ENCODE assay signal across 11 cellular contexts in genomic region chr11:30282289-30282631, GRCh38. TPM values are rescaled to one million over a fixed set of nuclear protein-coding genes. Genes with fewer than 3 reads are reported as not detected.
DNase-seq lines count a peak whose midpoint lies in the region; ATAC-seq and TF ChIP-seq lines count a peak whose summit lies in the region.
"Had no signal": no experiment of that assay in that cellular context is flagged by ENCODE, and none has a peak within 500 bp of the region (broad histone marks: within the 10 kb centered on the region; RNA-seq: fewer than 3 reads in every experiment).

No MANE protein-coding gene starts in this region.

- H3K4me3 ChIP-seq in mucosa of descending colon, result no peak overlapping the region
- H3K4me3 ChIP-seq: right lobe of liver had no signal

- ATAC-seq in GM18909 (IDR thresholded peaks at IDR 0.05; ENCODE audit: poor library complexity, unreplicated experiment) (peak; percentile 96), GM21825 (IDR thresholded peaks at IDR 0.05; ENCODE audit: unreplicated experiment) (peak; percentile 97), mucosa of descending colon (peak; percentile 27)

- H3K9me3 ChIP-seq in mucosa of descending colon, result no peaks in the 10 kb centered on the region
- H3K9me3 ChIP-seq: right lobe of liver had no signal

- intact Hi-C loops in mucosa of descending colon (cut with DNase I, micrococcal nuclease), result no loop called here
- intact Hi-C loops in Calu3 (cut with micrococcal nuclease; ENCODE audit: unreplicated experiment), result no loop called here

- DNase-seq in HT1080 (ENCODE audit: low read depth), result peak; percentile 75
- DNase-seq in mucosa of descending colon, result no peak
- DNase-seq in NCI-H2029 (lab: John Stamatoyannopoulos, UW), result no peak
- no peak for DNase-seq in Calu3
- no peak for DNase-seq in superior temporal gyrus (ENCODE audit: extremely low spot score)
- no peak for DNase-seq in G401 (ENCODE audit: low spot score)
- DNase-seq: NCI-H1694 treated with DMSO at 0.1 percent for 48 hours had no signal

- TF ChIP-seq CTCF in mucosa of descending colon (IDR thresholded peaks at IDR 0.05), result no peak
- no peak for TF ChIP-seq CTCF in Calu3 (IDR thresholded peaks at IDR 0.05; ENCODE audit: unreplicated experiment)

- CTCF ChIA-PET in Calu3 (lab: Charles Lee), result interaction anchor here (0.6 kb wide), 1 partner anchor 893 kb away, joined by 5 read pairs; no protein-coding TSS in a partner anchor

- H3K9me3 Mint-ChIP-seq in Calu3 (ENCODE audit: low read depth, unreplicated experiment), result no peaks in the 10 kb centered on the region

- H3K4me3 Mint-ChIP-seq in Calu3 (ENCODE audit: low read depth, unreplicated experiment), result no peak overlapping the region

- no peak overlapping the region for H3K27ac Mint-ChIP-seq in Calu3 (ENCODE audit: unreplicated experiment)

- no peaks in the 10 kb centered on the region for H3K36me3 ChIP-seq in mucosa of descending colon (ENCODE audit: low read depth)
- H3K36me3 ChIP-seq: right lobe of liver had no signal

- H3K4me1 ChIP-seq in mucosa of descending colon (ENCODE audit: low read depth), result no peaks in the 10 kb centered on the region
- H3K4me1 ChIP-seq: right lobe of liver had no signal

- H3K36me3 Mint-ChIP-seq in Calu3 (ENCODE audit: insufficient read depth, unreplicated experiment), result no peaks in the 10 kb centered on the region

- BruUV-seq in Calu3 (replicated peaks; lab: Mats Ljungman, UMichigan), result no TSS peak

- in situ Hi-C loops in G401 (cut with HindIII; ENCODE audit: low sequenced_read_pairs), result no loop called here

- no peaks in the 10 kb centered on the region for H3K4me1 Mint-ChIP-seq in Calu3 (ENCODE audit: low read depth, unreplicated experiment)

- no peaks in the 10 kb centered on the region for H3K27me3 Mint-ChIP-seq in Calu3 (ENCODE audit: unreplicated experiment)

RNA-seq across cellular contexts. Expression of gene ARL14EP, which starts 40.6 kb away (rescaled TPM):
- total RNA-seq in HT1080 (2014; rRNA removed; shearing (Covaris generic)), result 20.3 and 22.8 TPM in 2 replicates
- polyA plus RNA-seq in HT1080 (2015; cell fraction: cytosol; rRNA removed), result 21.8 and 24.8 TPM in 2 replicates
- 40.5 and 45.2 TPM in 2 replicates for polyA plus RNA-seq in HT1080 (2015; cell fraction: nucleus; rRNA removed)
- total RNA-seq in mucosa of descending colon (10 to 100 TPM in 2 of 3 donors, 1 to 10 TPM in 1; 9.8 to 23.0 (median 14.7) TPM), Calu3 (2022) (17.6 and 24.2 TPM in 2 replicates)
- 10.3 and 15.6 TPM in 2 replicates for total RNA-seq in G401 (2014; rRNA removed; shearing (Covaris generic))

RNA-seq across cellular contexts. Expression of gene FSHB, which starts 51.4 kb away (rescaled TPM):
- total RNA-seq in HT1080 (2014; rRNA removed; shearing (Covaris generic)), result not detected in 2 replicates
- not detected in 2 replicates for polyA plus RNA-seq in HT1080 (2015; cell fraction: cytosol; rRNA removed)
- polyA plus RNA-seq in HT1080 (2015; cell fraction: nucleus; rRNA removed), result not detected in 2 replicates
- not detected for total RNA-seq in mucosa of descending colon
- total RNA-seq in Calu3 (2022), result not detected in 2 replicates
- total RNA-seq in G401 (2014; rRNA removed; shearing (Covaris generic)), result not detected in 2 replicates
- total RNA-seq: right lobe of liver, temporal lobe had no signal

Comparison
In these comparisons a context has a peak if more than half of its experiments do, and no peak if none do; other contexts are left out.
1. ATAC-seq: peak in every context shown above with its lines; median percentile 97 in GM21825; 96 in GM18909; 27 in mucosa of descending colon.